Comparison of ENCODE assay signal across 19 cellular contexts in genomic region chr2:149901231-149901859, GRCh38.
"Had no signal": no experiment of that assay in that cellular context is flagged by ENCODE, and none has a peak within 500 bp of the region (broad histone marks: within the 10 kb centered on the region; RNA-seq: fewer than 3 reads in every experiment).

No MANE protein-coding gene starts in this region.

- DNase-seq: caudate nucleus; colonic mucosa; effector CD4-positive, alpha-beta T cell; endodermal cell; erythroblast; immature natural killer cell; left ventricle myocardium inferior; naive thymus-derived CD8-positive, alpha-beta T cell; nucleus accumbens; retina; stimulated activated CD4-positive, alpha-beta T cell treated with anti-CD3 and anti-CD28 coated beads, Interleukin-12 subunit alpha, Interleukin-12 subunit beta, amount 100 ng/mL, for 4 hours; stimulated activated naive CD4-positive, alpha-beta T cell; stomach; transverse colon had no signal

- H3K4me3 ChIP-seq: colonic mucosa, left ventricle myocardium inferior, lung, psoas muscle, skin epidermis, stomach, thoracic aorta, transverse colon had no signal

- H3K27me3 ChIP-seq: colonic mucosa, stomach, transverse colon had no signal

- H3K9me3 ChIP-seq: colonic mucosa, left ventricle myocardium inferior, psoas muscle, stomach, thoracic aorta, transverse colon had no signal

- H3K4me1 ChIP-seq: colonic mucosa, left ventricle myocardium inferior, psoas muscle, stomach, transverse colon had no signal

- H3K27ac ChIP-seq: colonic mucosa, left ventricle myocardium inferior, psoas muscle, skin epidermis, stomach, thoracic aorta, transverse colon had no signal

- H3K36me3 ChIP-seq: colonic mucosa, left ventricle myocardium inferior, stomach, thoracic aorta, transverse colon had no signal

- ATAC-seq: naive thymus-derived CD8-positive, alpha-beta T cell; psoas muscle; sciatic nerve had no signal
